Comparison of ENCODE assay signal across 20 cellular contexts in the genomic region with DNA sequence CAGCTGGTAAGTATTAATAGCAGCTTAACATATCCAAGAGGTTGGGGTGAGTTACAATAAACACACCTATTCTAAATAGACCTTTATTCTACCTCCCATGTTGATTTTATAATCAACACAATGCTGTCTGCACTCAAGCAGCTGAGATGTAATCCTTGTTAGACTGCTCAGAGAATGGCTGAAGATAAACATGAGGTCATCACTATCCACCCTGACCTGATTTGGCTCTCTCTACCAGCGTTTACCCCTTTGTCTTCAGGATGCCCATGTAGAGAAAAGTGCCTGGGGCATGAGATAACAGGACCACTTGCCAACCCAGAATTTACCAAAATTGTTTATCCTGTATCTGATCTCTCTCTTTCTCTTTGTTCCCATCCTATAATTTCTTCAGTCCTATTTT.
DNase-seq lines count a peak whose midpoint lies in the region; ATAC-seq and TF ChIP-seq lines count a peak whose summit lies in the region.
"Had no signal": no experiment of that assay in that cellular context is flagged by ENCODE, and none has a peak within 500 bp of the region (broad histone marks: within the 10 kb centered on the region; RNA-seq: fewer than 3 reads in every experiment).

No MANE protein-coding gene starts in this region.

- H3K27ac Mint-ChIP-seq in chondrocyte (ENCODE audit: unreplicated experiment) = peak overlapping the region; percentile 65
- H3K27ac Mint-ChIP-seq: HFFc6 had no signal

- H3K4me1 ChIP-seq in mammary epithelial cell (ENCODE audit: insufficient read depth, low read length) = peaks cover 29% of the 10 kb centered on the region
- no peaks in the 10 kb centered on the region for H3K4me1 ChIP-seq in breast epithelium
- H3K4me1 ChIP-seq: Caco-2 had no signal

- in situ Hi-C loops in mammary epithelial cell (cut with MboI; ENCODE audit: low sequenced_read_pairs in 2 of 2) = loop anchor here in 1 of 2 donors (25.0 kb wide), 1 partner anchor 317 kb away; no protein-coding TSS in a partner anchor

- H3K27me3 ChIP-seq in mammary epithelial cell (ENCODE audit: insufficient read depth, low read length) (no peaks in the 10 kb centered on the region), breast epithelium (no peaks in the 10 kb centered on the region)

- intact Hi-C loops in mammary epithelial cell (cut with micrococcal nuclease) (no loop called here), breast epithelium (cut with DNase I; ENCODE audit: low total_unique reads) (no loop called here)

- DNase-seq in mammary epithelial cell (no peak), breast epithelium (ENCODE audit: low spot score in 2 of 2) (no peak), NCI-H748 (lab: John Stamatoyannopoulos, UW; ENCODE audit: unreplicated experiment) (peak; percentile 34), chondrocyte (ENCODE audit: low spot score) (no peak), EL (no peak), NCI-H82 (lab: John Stamatoyannopoulos, UW) (no peak), midbrain (lab: John Stamatoyannopoulos, UW) (no peak)
- no peak for DNase-seq in stimulated activated naive CD8-positive, alpha-beta T cell treated with anti-CD3 and anti-CD28 coated beads, Interleukin-15, Interleukin-2, amounts not matched to agents 100 U/mL and 50 U/mL, for 24 hours
- DNase-seq: Caco-2, DMS79 treated with DMSO at 0.1 percent for 48 hours, GDM1, HFFc6, KG1, NCI-H1048, NCI-H2107, NCI-H524, PC-3, SW 1271 had no signal

- H3K27me3 Mint-ChIP-seq in chondrocyte (ENCODE audit: low read depth) = no peaks in the 10 kb centered on the region

- peak overlapping the region; percentile 15 for H3K4me2 ChIP-seq in mammary epithelial cell (ENCODE audit: insufficient read depth, low read depth, low read length)
- H3K4me2 ChIP-seq: GM23338 had no signal

- ATAC-seq in stimulated activated naive CD8-positive, alpha-beta T cell treated with anti-CD3 and anti-CD28 coated beads, Interleukin-15, Interleukin-2, amounts not matched to agents 100 U/mL and 50 U/mL, for 24 hours = no peak
- ATAC-seq: GM23338, PC-3 had no signal

- H3K9ac ChIP-seq in mammary epithelial cell (ENCODE audit: insufficient read depth, low read length) = no peak overlapping the region

- no peak for TF ChIP-seq CTCF in mammary epithelial cell (conservative IDR thresholded peaks at IDR 0.05 in 1 of 2, IDR thresholded peaks at IDR 0.05 in 1 of 2; ENCODE audit: extremely low read depth in 1 of 2, insufficient read depth in 1 of 2, low read depth in 1 of 2, low read length in 2 of 2)
- TF ChIP-seq CTCF in breast epithelium (IDR thresholded peaks at IDR 0.05) = no peak
- TF ChIP-seq CTCF in chondrocyte (IDR thresholded peaks at IDR 0.05) = no peak

- dilution Hi-C loops in mammary epithelial cell (cut with HindIII; ENCODE audit: low sequenced_read_pairs) = no loop called here

- no peak overlapping the region for H3K4me3 Mint-ChIP-seq in chondrocyte (ENCODE audit: unreplicated experiment)
- H3K4me3 Mint-ChIP-seq: GM23338, HFFc6 had no signal

- BruUV-seq in mammary epithelial cell (replicated peaks; lab: Mats Ljungman, UMichigan) = no TSS peak

- H3K9me3 Mint-ChIP-seq in chondrocyte (ENCODE audit: low read depth) = peaks cover 4% of the 10 kb centered on the region
- H3K9me3 Mint-ChIP-seq: GM23338 had no signal

- H3K4me3 ChIP-seq in mammary epithelial cell (replicated peaks in 1 of 3; ENCODE audit: insufficient read depth in 1 of 3, low read depth in 2 of 3, low read length in 3 of 3) = no peak overlapping the region
- H3K4me3 ChIP-seq in breast epithelium = no peak overlapping the region
- H3K4me3 ChIP-seq: GM23338 had no signal

- peaks cover 22% of the 10 kb centered on the region for H3K4me1 Mint-ChIP-seq in chondrocyte (ENCODE audit: low read depth)

- no peaks in the 10 kb centered on the region for H3K36me3 Mint-ChIP-seq in chondrocyte (ENCODE audit: low read depth)

- H3K36me3 ChIP-seq in mammary epithelial cell (ENCODE audit: insufficient read depth, low read length) = no peaks in the 10 kb centered on the region
- H3K36me3 ChIP-seq in breast epithelium = no peaks in the 10 kb centered on the region

- peak overlapping the region; percentile 16 for H2AFZ ChIP-seq in mammary epithelial cell (ENCODE audit: low read depth, low read length)
- H2AFZ ChIP-seq: GM23338 had no signal

- H4K20me1 ChIP-seq in mammary epithelial cell (ENCODE audit: insufficient read depth, low read length) = no peaks in the 10 kb centered on the region

- 0% methylated on average over 1 of the region's 1 CpG for WGBS in mammary epithelial cell (ENCODE audit: low coverage, missing lambda C conversion rate)

- H3K27ac ChIP-seq in mammary epithelial cell (ENCODE audit: insufficient read depth, low read depth, low read length) (peak overlapping the region; percentile 79), breast epithelium (no peak overlapping the region)
- H3K27ac ChIP-seq: C4-2B had no signal

- no peak for TF ChIP-seq POLR2A in breast epithelium (IDR thresholded peaks at IDR 0.05)

- H3K79me2 ChIP-seq in mammary epithelial cell (ENCODE audit: insufficient read depth, low read length) = no peaks in the 10 kb centered on the region

- CTCF ChIA-PET in mammary epithelial cell (lab: Charles Lee; ENCODE audit: low non-redundant PET) = no interaction called here

- no peaks in the 10 kb centered on the region for H3K9me3 ChIP-seq in mammary epithelial cell (replicated peaks; ENCODE audit: insufficient read depth, low read length)
- H3K9me3 ChIP-seq in breast epithelium = no peaks in the 10 kb centered on the region
- H3K9me3 ChIP-seq: Caco-2 had no signal
